In genomic region chr10:96858706-96859050, GRCh38 we compare ENCODE assay signal across 19 cellular contexts. TPM values are rescaled to one million over a fixed set of nuclear protein-coding genes. Genes with fewer than 3 reads are reported as not detected.
DNase-seq lines count a peak whose midpoint lies in the region; ATAC-seq and TF ChIP-seq lines count a peak whose summit lies in the region.
"Had no signal": no experiment of that assay in that cellular context is flagged by ENCODE, and none has a peak within 500 bp of the region (broad histone marks: within the 10 kb centered on the region; RNA-seq: fewer than 3 reads in every experiment).

No MANE protein-coding gene starts in this region.

- DNase-seq in DMS 273 (lab: John Stamatoyannopoulos, UW; ENCODE audit: unreplicated experiment) (peak; percentile 37), DMS 273 treated with DMSO at 0.1 percent for 48 hours (lab: John Stamatoyannopoulos, UW) (no peak), glutamatergic neuron (no peak), DMS79 (lab: John Stamatoyannopoulos, UW) (no peak), stomach (no peak)
- DNase-seq in stimulated activated effector memory CD8-positive, alpha-beta T cell treated with anti-CD3 and anti-CD28 coated beads, Interleukin-12 subunit alpha, Interleukin-12 subunit beta, amount 100 ng/mL, for 72 hours (ENCODE audit: low spot score in 2 of 2), result no peak
- DNase-seq: DMS53, Karpas-422, NCI-H1417, NCI-H2029, NCI-H510A, NCI-H82 had no signal

- H3K4me1 ChIP-seq in stomach, result peaks cover 8 to 60% (median 32%) of the 10 kb centered on the region in 4 donors

- no peaks in the 10 kb centered on the region for H3K9me3 ChIP-seq in stomach

- TF ChIP-seq EP300 in stomach (IDR thresholded peaks at IDR 0.05), result no peak

- no peaks in the 10 kb centered on the region for H3K27me3 ChIP-seq in stomach

- WGBS in stomach, 5 donors, result 49 to 69% (median 57%) methylated on average over 2 of the region's 2 CpGs

- intact Hi-C loops in stomach (cut with DNase I; ENCODE audit: low total_unique reads), result no loop called here

- H3K4me3 ChIP-seq in stomach, result no peak overlapping the region
- H3K4me3 ChIP-seq: GM23338, SK-N-MC had no signal

- H3K27ac ChIP-seq in stomach, result no peak overlapping the region
- H3K27ac ChIP-seq: 22Rv1, SK-N-MC had no signal

- H3K4me1 Mint-ChIP-seq in activated T-helper 17 cell treated with anti-CD3 and anti-CD28 coated beads, Interleukin-2, amount 50 U/mL, for 72 hours, result peaks cover 27% of the 10 kb centered on the region
- peaks cover 38% of the 10 kb centered on the region for H3K4me1 Mint-ChIP-seq in glutamatergic neuron (ENCODE audit: low read depth, unreplicated experiment)
- peaks cover 61% of the 10 kb centered on the region for H3K4me1 Mint-ChIP-seq in stimulated activated effector memory CD8-positive, alpha-beta T cell treated with anti-CD3 and anti-CD28 coated beads, Interleukin-12 subunit alpha, Interleukin-12 subunit beta, amount 100 ng/mL, for 72 hours

- no peaks in the 10 kb centered on the region for H3K27me3 Mint-ChIP-seq in activated T-helper 17 cell treated with anti-CD3 and anti-CD28 coated beads, Interleukin-2, amount 50 U/mL, for 72 hours
- H3K27me3 Mint-ChIP-seq in glutamatergic neuron (ENCODE audit: unreplicated experiment), result peaks cover 4% of the 10 kb centered on the region

- TF ChIP-seq POLR2A in stomach (IDR thresholded peaks at IDR 0.05), result no peak

- ATAC-seq in activated T-helper 17 cell treated with anti-CD3 and anti-CD28 coated beads, Interleukin-2, amount 50 U/mL, for 72 hours (replicated peaks), result no peak
- no peak for ATAC-seq in stimulated activated effector memory CD8-positive, alpha-beta T cell treated with anti-CD3 and anti-CD28 coated beads, Interleukin-12 subunit alpha, Interleukin-12 subunit beta, amount 100 ng/mL, for 72 hours
- ATAC-seq in GM21576 (IDR thresholded peaks at IDR 0.05; ENCODE audit: unreplicated experiment), result no peak
- ATAC-seq: GM23338, HepG2, Right ventricle myocardium inferior had no signal

- peak overlapping the region; percentile 74 for H3K27ac Mint-ChIP-seq in activated T-helper 17 cell treated with anti-CD3 and anti-CD28 coated beads, Interleukin-2, amount 50 U/mL, for 72 hours
- H3K27ac Mint-ChIP-seq in glutamatergic neuron (ENCODE audit: unreplicated experiment), result peak overlapping the region; percentile 85
- peak overlapping the region; percentile 46 for H3K27ac Mint-ChIP-seq in stimulated activated effector memory CD8-positive, alpha-beta T cell treated with anti-CD3 and anti-CD28 coated beads, Interleukin-12 subunit alpha, Interleukin-12 subunit beta, amount 100 ng/mL, for 72 hours
- H3K27ac Mint-ChIP-seq: GM23338 had no signal

- H3K36me3 Mint-ChIP-seq in activated T-helper 17 cell treated with anti-CD3 and anti-CD28 coated beads, Interleukin-2, amount 50 U/mL, for 72 hours (ENCODE audit: low read depth), result peaks cover 51% of the 10 kb centered on the region
- no peaks in the 10 kb centered on the region for H3K36me3 Mint-ChIP-seq in glutamatergic neuron (ENCODE audit: unreplicated experiment)
- H3K36me3 Mint-ChIP-seq in stimulated activated effector memory CD8-positive, alpha-beta T cell treated with anti-CD3 and anti-CD28 coated beads, Interleukin-12 subunit alpha, Interleukin-12 subunit beta, amount 100 ng/mL, for 72 hours, result peaks cover 48% of the 10 kb centered on the region

- H3K36me3 ChIP-seq in stomach, result peaks cover 4 to 16% (median 9%) of the 10 kb centered on the region in 4 donors

- TF ChIP-seq CTCF in glutamatergic neuron (IDR thresholded peaks at IDR 0.05; ENCODE audit: partially characterized antibody, unreplicated experiment) (no peak), stomach (IDR thresholded peaks at IDR 0.05) (no peak)

- H3K4me3 Mint-ChIP-seq in activated T-helper 17 cell treated with anti-CD3 and anti-CD28 coated beads, Interleukin-2, amount 50 U/mL, for 72 hours, result peak overlapping the region; percentile 22
- peak overlapping the region; percentile 55 for H3K4me3 Mint-ChIP-seq in glutamatergic neuron (ENCODE audit: unreplicated experiment)
- no peak overlapping the region for H3K4me3 Mint-ChIP-seq in stimulated activated effector memory CD8-positive, alpha-beta T cell treated with anti-CD3 and anti-CD28 coated beads, Interleukin-12 subunit alpha, Interleukin-12 subunit beta, amount 100 ng/mL, for 72 hours
- H3K4me3 Mint-ChIP-seq: GM23338 had no signal

- no peaks in the 10 kb centered on the region for H3K9me3 Mint-ChIP-seq in activated T-helper 17 cell treated with anti-CD3 and anti-CD28 coated beads, Interleukin-2, amount 50 U/mL, for 72 hours
- H3K9me3 Mint-ChIP-seq in glutamatergic neuron (ENCODE audit: unreplicated experiment), result no peaks in the 10 kb centered on the region
- H3K9me3 Mint-ChIP-seq in stimulated activated effector memory CD8-positive, alpha-beta T cell treated with anti-CD3 and anti-CD28 coated beads, Interleukin-12 subunit alpha, Interleukin-12 subunit beta, amount 100 ng/mL, for 72 hours, result no peaks in the 10 kb centered on the region
- H3K9me3 Mint-ChIP-seq: GM23338 had no signal

RNA-seq across cellular contexts. Expression of gene LCOR, which starts 26.6 kb away (rescaled TPM):
- 10 to 100 TPM; 25.5 to 29.6 TPM for total RNA-seq in activated T-helper 17 cell treated with anti-CD3 and anti-CD28 coated beads, Interleukin-2, amount 50 U/mL, for 72 hours
- total RNA-seq in glutamatergic neuron (ENCODE audit: unreplicated experiment) (132 TPM), stomach (10 to 100 TPM; 12.7 to 61.3 (median 31.2) TPM)
- 1 to 10 TPM; 2.0 to 2.6 (median 2.1) TPM for polyA plus RNA-seq in stomach
